Comparison of ENCODE assay signal across 11 cellular contexts in the genomic region with DNA sequence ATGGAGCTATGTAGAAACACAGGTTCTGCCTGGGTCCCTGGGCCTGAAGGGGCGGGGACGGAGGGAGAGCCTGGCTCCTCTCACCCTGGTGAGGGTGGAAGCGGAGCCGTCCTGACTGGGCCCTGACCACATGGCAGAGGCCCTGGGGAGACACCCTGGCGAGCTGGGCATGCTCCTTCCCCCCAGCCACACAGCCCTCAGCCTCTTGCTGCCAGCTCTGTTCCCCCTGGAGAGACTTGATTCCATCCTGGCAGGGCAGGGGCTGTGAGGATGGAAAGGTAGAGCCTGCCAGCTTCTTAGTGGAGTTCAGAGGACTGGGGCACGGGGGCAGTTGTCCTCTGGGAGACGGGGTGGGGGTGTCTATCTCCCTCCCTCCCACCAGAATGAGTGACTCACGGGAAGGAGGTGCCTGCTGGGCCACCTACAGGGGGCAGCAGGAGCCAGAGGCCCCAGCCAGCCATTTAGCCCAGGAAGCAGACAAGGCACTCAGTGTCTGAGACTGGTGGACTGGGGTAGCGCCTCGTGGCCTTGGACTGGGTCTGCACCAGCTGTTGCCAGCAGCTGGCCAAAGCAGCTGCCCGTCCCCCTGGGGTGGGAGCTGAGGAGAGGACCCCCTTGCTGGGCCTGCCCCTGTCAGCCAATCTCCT. TPM values are rescaled to one million over a fixed set of nuclear protein-coding genes. Genes with fewer than 3 reads are reported as not detected.
DNase-seq lines count a peak whose midpoint lies in the region; ATAC-seq and TF ChIP-seq lines count a peak whose summit lies in the region.
"Had no signal": no experiment of that assay in that cellular context is flagged by ENCODE, and none has a peak within 500 bp of the region (broad histone marks: within the 10 kb centered on the region; RNA-seq: fewer than 3 reads in every experiment).

No MANE protein-coding gene starts in this region.

- H3K27me3 Mint-ChIP-seq in memory B cell: peaks cover 5% of the 10 kb centered on the region
- peaks cover 9 to 12% of the 10 kb centered on the region in 2 donors for H3K27me3 Mint-ChIP-seq in natural killer cell treated with Interleukin-12 subunit alpha and Interleukin-12 subunit beta and Interleukin-15 and Interleukin-18, amount 100 ng/mL, for 72 hours

- H3K4me1 ChIP-seq in DOHH2 (ENCODE audit: control insufficient read depth, low read length): no peaks in the 10 kb centered on the region

- no peaks in the 10 kb centered on the region for H3K9me2 ChIP-seq in DOHH2 (replicated peaks; ENCODE audit: control insufficient read depth, low read length)

- no peaks in the 10 kb centered on the region for H4K20me1 ChIP-seq in DOHH2 (ENCODE audit: control insufficient read depth, insufficient read depth, low read depth, low read length)

- no peaks in the 10 kb centered on the region for H3K79me2 ChIP-seq in DOHH2 (ENCODE audit: control insufficient read depth, low read length)

- H3K4me3 ChIP-seq in DOHH2 (ENCODE audit: low read length) (no peak overlapping the region), H7 (ENCODE audit: insufficient read depth, low read depth, low read length) (no peak overlapping the region)

- H3K36me3 ChIP-seq in DOHH2 (ENCODE audit: control insufficient read depth, low read length) (no peaks in the 10 kb centered on the region), H7 (replicated peaks; ENCODE audit: control insufficient read depth, insufficient read depth, low read length) (no peaks in the 10 kb centered on the region)

- H3K27ac ChIP-seq in DOHH2 (ENCODE audit: low read depth, low read length): no peak overlapping the region

- DNase-seq in H7 (peak; percentile 57), memory B cell (ENCODE audit: low spot score in 2 of 2) (no peak), nucleus accumbens (lab: John Stamatoyannopoulos, UW) (no peak), T-helper 9 cell (no peak), SIG-M5 treated with dmso at 0.1 percent for 504 hours (lab: John Stamatoyannopoulos, UW; ENCODE audit: unreplicated experiment) (no peak)
- DNase-seq in natural killer cell treated with Interleukin-12 subunit alpha and Interleukin-12 subunit beta and Interleukin-15 and Interleukin-18, amount 100 ng/mL, for 72 hours (ENCODE audit: low spot score): no peak
- DNase-seq: activated naive CD8-positive, alpha-beta T cell treated with anti-CD3 and anti-CD28 coated beads, Interleukin-2, amount 50 U/mL, for 24 hours; midbrain; NCI-H510A treated with DMSO at 0.1 percent for 48 hours had no signal

- no peaks in the 10 kb centered on the region for H3F3A ChIP-seq in DOHH2 (ENCODE audit: control insufficient read depth, insufficient read depth)

- ATAC-seq in SK-N-SH treated with all-trans-retinoic acid at 6 μM for 48 hours (peak; percentile 43; the same call in 2 of the 3 replicates), memory B cell (ENCODE audit: low read depth) (peak; percentile 10)
- no peak for ATAC-seq in natural killer cell treated with Interleukin-12 subunit alpha and Interleukin-12 subunit beta and Interleukin-15 and Interleukin-18, amount 100 ng/mL, for 72 hours

- no peaks in the 10 kb centered on the region for H3K36me3 Mint-ChIP-seq in memory B cell
- no peaks in the 10 kb centered on the region for H3K36me3 Mint-ChIP-seq in natural killer cell treated with Interleukin-12 subunit alpha and Interleukin-12 subunit beta and Interleukin-15 and Interleukin-18, amount 100 ng/mL, for 72 hours

- H3K4me2 ChIP-seq in DOHH2 (ENCODE audit: low read length): no peak overlapping the region

- H3K4me3 Mint-ChIP-seq in memory B cell: no peak overlapping the region
- H3K4me3 Mint-ChIP-seq in natural killer cell treated with Interleukin-12 subunit alpha and Interleukin-12 subunit beta and Interleukin-15 and Interleukin-18, amount 100 ng/mL, for 72 hours: no peak overlapping the region
- H3K4me3 Mint-ChIP-seq: activated naive CD8-positive, alpha-beta T cell treated with anti-CD3 and anti-CD28 coated beads, Interleukin-2, amount 50 U/mL, for 24 hours had no signal

- H3K9me3 ChIP-seq in DOHH2 (ENCODE audit: control insufficient read depth, insufficient read depth, low read length): no peaks in the 10 kb centered on the region

- H3K27me3 ChIP-seq in DOHH2 (ENCODE audit: control insufficient read depth, low read length) (no peaks in the 10 kb centered on the region), H7 (ENCODE audit: control insufficient read depth, insufficient read depth, low read length) (peaks cover 25% of the 10 kb centered on the region)

- H3K9me3 Mint-ChIP-seq in memory B cell: no peaks in the 10 kb centered on the region
- no peaks in the 10 kb centered on the region for H3K9me3 Mint-ChIP-seq in natural killer cell treated with Interleukin-12 subunit alpha and Interleukin-12 subunit beta and Interleukin-15 and Interleukin-18, amount 100 ng/mL, for 72 hours
- H3K9me3 Mint-ChIP-seq: activated naive CD8-positive, alpha-beta T cell treated with anti-CD3 and anti-CD28 coated beads, Interleukin-2, amount 50 U/mL, for 24 hours had no signal

- no peaks in the 10 kb centered on the region for H3K4me1 Mint-ChIP-seq in memory B cell
- H3K4me1 Mint-ChIP-seq in natural killer cell treated with Interleukin-12 subunit alpha and Interleukin-12 subunit beta and Interleukin-15 and Interleukin-18, amount 100 ng/mL, for 72 hours (ENCODE audit: low read depth in 2 of 2): no peaks in the 10 kb centered on the region
- H3K4me1 Mint-ChIP-seq: activated naive CD8-positive, alpha-beta T cell treated with anti-CD3 and anti-CD28 coated beads, Interleukin-2, amount 50 U/mL, for 24 hours had no signal

- no peak overlapping the region for H3K27ac Mint-ChIP-seq in memory B cell
- no peak overlapping the region for H3K27ac Mint-ChIP-seq in natural killer cell treated with Interleukin-12 subunit alpha and Interleukin-12 subunit beta and Interleukin-15 and Interleukin-18, amount 100 ng/mL, for 72 hours
- H3K27ac Mint-ChIP-seq: activated naive CD8-positive, alpha-beta T cell treated with anti-CD3 and anti-CD28 coated beads, Interleukin-2, amount 50 U/mL, for 24 hours had no signal

- peak; percentile 69 for TF ChIP-seq CTCF in DOHH2 (IDR thresholded peaks at IDR 0.05; ENCODE audit: low read depth, low read length, poor library complexity, severe bottlenecking)

TF ChIP-seq in SK-N-SH treated with all-trans-retinoic acid at 6 μM for 48 hours, 23 proteins besides CTCF, POLR2A, EP300 and RAD21 (continues in another document):
- no peak for TF ChIP-seq ARNTL (CRISPR knock-in tag; IDR thresholded peaks at IDR 0.05; ENCODE audit: borderline replicate concordance, low read depth)
- TF ChIP-seq, protein P1, sequence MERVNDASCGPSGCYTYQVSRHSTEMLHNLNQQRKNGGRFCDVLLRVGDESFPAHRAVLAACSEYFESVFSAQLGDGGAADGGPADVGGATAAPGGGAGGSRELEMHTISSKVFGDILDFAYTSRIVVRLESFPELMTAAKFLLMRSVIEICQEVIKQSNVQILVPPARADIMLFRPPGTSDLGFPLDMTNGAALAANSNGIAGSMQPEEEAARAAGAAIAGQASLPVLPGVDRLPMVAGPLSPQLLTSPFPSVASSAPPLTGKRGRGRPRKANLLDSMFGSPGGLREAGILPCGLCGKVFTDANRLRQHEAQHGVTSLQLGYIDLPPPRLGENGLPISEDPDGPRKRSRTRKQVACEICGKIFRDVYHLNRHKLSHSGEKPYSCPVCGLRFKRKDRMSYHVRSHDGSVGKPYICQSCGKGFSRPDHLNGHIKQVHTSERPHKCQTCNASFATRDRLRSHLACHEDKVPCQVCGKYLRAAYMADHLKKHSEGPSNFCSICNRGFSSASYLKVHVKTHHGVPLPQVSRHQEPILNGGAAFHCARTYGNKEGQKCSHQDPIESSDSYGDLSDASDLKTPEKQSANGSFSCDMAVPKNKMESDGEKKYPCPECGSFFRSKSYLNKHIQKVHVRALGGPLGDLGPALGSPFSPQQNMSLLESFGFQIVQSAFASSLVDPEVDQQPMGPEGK (CRISPR knock-in tag; IDR thresholded peaks at IDR 0.05; ENCODE audit: borderline replicate concordance): no peak
- TF ChIP-seq ISL1 (CRISPR knock-in tag; IDR thresholded peaks at IDR 0.05): no peak
- TF ChIP-seq ZC3H10 (CRISPR knock-in tag; IDR thresholded peaks at IDR 0.05): no peak
- no peak for TF ChIP-seq RARB (CRISPR knock-in tag; IDR thresholded peaks at IDR 0.05)
- TF ChIP-seq POU6F1 (CRISPR knock-in tag; IDR thresholded peaks at IDR 0.05; ENCODE audit: borderline replicate concordance, low read depth): no peak
- no peak for TF ChIP-seq OSR1 (CRISPR knock-in tag; IDR thresholded peaks at IDR 0.05)
- TF ChIP-seq GLIS3 (CRISPR knock-in tag; IDR thresholded peaks at IDR 0.05): no peak
- no peak for TF ChIP-seq PPARA (CRISPR knock-in tag; IDR thresholded peaks at IDR 0.05; ENCODE audit: borderline replicate concordance)
- TF ChIP-seq ZNF70 (CRISPR knock-in tag; IDR thresholded peaks at IDR 0.05): no peak
- TF ChIP-seq TCF4 (CRISPR knock-in tag; IDR thresholded peaks at IDR 0.05; ENCODE audit: borderline replicate concordance): no peak
- TF ChIP-seq, protein P2, sequence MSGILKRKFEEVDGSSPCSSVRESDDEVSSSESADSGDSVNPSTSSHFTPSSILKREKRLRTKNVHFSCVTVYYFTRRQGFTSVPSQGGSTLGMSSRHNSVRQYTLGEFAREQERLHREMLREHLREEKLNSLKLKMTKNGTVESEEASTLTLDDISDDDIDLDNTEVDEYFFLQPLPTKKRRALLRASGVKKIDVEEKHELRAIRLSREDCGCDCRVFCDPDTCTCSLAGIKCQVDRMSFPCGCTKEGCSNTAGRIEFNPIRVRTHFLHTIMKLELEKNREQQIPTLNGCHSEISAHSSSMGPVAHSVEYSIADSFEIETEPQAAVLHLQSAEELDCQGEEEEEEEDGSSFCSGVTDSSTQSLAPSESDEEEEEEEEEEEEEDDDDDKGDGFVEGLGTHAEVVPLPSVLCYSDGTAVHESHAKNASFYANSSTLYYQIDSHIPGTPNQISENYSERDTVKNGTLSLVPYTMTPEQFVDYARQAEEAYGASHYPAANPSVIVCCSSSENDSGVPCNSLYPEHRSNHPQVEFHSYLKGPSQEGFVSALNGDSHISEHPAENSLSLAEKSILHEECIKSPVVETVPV (CRISPR knock-in tag; IDR thresholded peaks at IDR 0.05): no peak

RNA-seq across cellular contexts. Expression of gene RNF17, which starts 22.8 kb away (rescaled TPM):
- not detected in 2 replicates for total RNA-seq in H7 (2014; rRNA removed; shearing (Covaris generic))
- not detected for total RNA-seq in natural killer cell treated with Interleukin-12 subunit alpha and Interleukin-12 subunit beta and Interleukin-15 and Interleukin-18, amount 100 ng/mL, for 72 hours

Comparison
In these comparisons a context has a peak if more than half of its experiments do, and no peak if none do; other contexts are left out.
1. ATAC-seq: peak in SK-N-SH treated with all-trans-retinoic acid at 6 μM for 48 hours (single experiment) and memory B cell (single experiment); none in natural killer cell treated with Interleukin-12 subunit alpha and Interleukin-12 subunit beta and Interleukin-15 and Interleukin-18, amount 100 ng/mL, for 72 hours (0 of 2).